In the genomic region with DNA sequence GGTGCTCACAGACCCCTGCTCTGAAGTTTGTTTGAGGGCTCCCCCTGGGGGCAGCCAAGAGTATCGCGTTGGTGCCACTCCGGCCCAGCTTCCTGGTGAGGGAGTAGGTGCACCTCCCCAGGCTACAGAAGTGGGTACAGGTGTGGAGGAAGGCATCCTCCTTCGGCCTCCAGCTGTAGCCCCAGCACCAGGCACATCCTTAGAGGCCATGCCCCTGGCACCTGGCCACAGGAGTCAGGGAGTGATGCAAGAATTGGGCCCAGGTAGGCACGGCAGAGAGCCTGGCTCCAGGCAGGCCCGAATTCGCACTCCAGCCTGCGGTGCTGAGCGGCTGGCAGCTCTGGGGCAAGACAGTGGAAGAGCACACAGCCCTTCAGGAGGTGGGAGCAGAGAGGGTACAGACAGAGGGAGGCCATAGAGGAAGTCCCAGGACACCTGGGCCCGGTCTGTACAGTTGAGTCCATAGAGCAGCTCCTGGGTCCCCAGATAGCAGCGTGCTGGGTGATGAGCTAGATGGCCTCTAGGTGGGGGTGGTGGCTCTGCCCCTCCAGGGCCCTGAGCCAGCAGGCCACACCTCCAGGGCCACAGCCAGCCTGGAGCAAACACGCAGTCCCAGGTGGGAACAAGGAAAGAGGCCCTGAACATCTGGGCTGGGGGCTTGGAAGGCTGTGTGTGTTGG, we compare ENCODE assay signal across 8 cellular contexts. TPM values are rescaled to one million over a fixed set of nuclear protein-coding genes. Genes with fewer than 3 reads are reported as not detected.
DNase-seq lines count a peak whose midpoint lies in the region; ATAC-seq and TF ChIP-seq lines count a peak whose summit lies in the region.

No MANE protein-coding gene starts in this region.

- H3K4me2 ChIP-seq in MM.1S (ENCODE audit: low read depth, low read length), result peak overlapping the region; percentile 97; the same call in 1 of the 2 replicates

- peak; percentile 45 for ATAC-seq in GM18498 (IDR thresholded peaks at IDR 0.05; ENCODE audit: unreplicated experiment)

- peaks cover 10% of the 10 kb centered on the region for H3F3A ChIP-seq in MM.1S (ENCODE audit: insufficient read depth, low read length)

- H3K27ac Mint-ChIP-seq in activated T-helper 2 cell treated with anti-CD3 and anti-CD28 coated beads, Interferon-gamma antibody, Interleukin-2, Interleukin-4, amounts not matched to agents 10 μg/mL and 5 μg/mL and 100 μg/mL, durations not matched to agents 14 hours and 24 hours and 36 hours, result peak overlapping the region; percentile 50

- H3K9me3 ChIP-seq in MM.1S (replicated peaks; ENCODE audit: insufficient read depth, low read length) (no peaks in the 10 kb centered on the region), tibial artery (no peaks in the 10 kb centered on the region)

- intact Hi-C loops in activated T-helper 2 cell treated with anti-CD3 and anti-CD28 coated beads, Interferon-gamma antibody, Interleukin-2, Interleukin-4, amounts not matched to agents 10 μg/mL and 5 μg/mL and 100 μg/mL, durations not matched to agents 14 hours and 24 hours and 36 hours (cut with micrococcal nuclease), result no loop called here
- intact Hi-C loops in tibial artery (cut with DNase I; ENCODE audit: low total_unique reads), result no loop called here

- H3K27me3 ChIP-seq in MM.1S (replicated peaks; ENCODE audit: insufficient read depth, low read length) (no peaks in the 10 kb centered on the region), tibial artery (peaks cover 0 to 67% of the 10 kb centered on the region in 2 donors)

- no peaks in the 10 kb centered on the region for H3K9me3 Mint-ChIP-seq in activated T-helper 2 cell treated with anti-CD3 and anti-CD28 coated beads, Interferon-gamma antibody, Interleukin-2, Interleukin-4, amounts not matched to agents 10 μg/mL and 5 μg/mL and 100 μg/mL, durations not matched to agents 14 hours and 24 hours and 36 hours

- no peak overlapping the region for H3K4me3 ChIP-seq in MM.1S (ENCODE audit: low read length)
- H3K4me3 ChIP-seq in fibroblast of the aortic adventitia (ENCODE audit: low read depth, low read length), result no peak overlapping the region
- H3K4me3 ChIP-seq in tibial artery, result no peak overlapping the region

- H3K9ac ChIP-seq in MM.1S (ENCODE audit: low read length), result no peak overlapping the region

- H3K9me2 ChIP-seq in MM.1S (replicated peaks; ENCODE audit: insufficient read depth, low read length), result no peaks in the 10 kb centered on the region

- peaks cover 24% of the 10 kb centered on the region for H3K4me1 ChIP-seq in MM.1S (ENCODE audit: low read length)
- H3K4me1 ChIP-seq in tibial artery, result peaks cover 0 to 33% (median 19%) of the 10 kb centered on the region in 4 donors

- H3K4me3 Mint-ChIP-seq in activated T-helper 2 cell treated with anti-CD3 and anti-CD28 coated beads, Interferon-gamma antibody, Interleukin-2, Interleukin-4, amounts not matched to agents 10 μg/mL and 5 μg/mL and 100 μg/mL, durations not matched to agents 14 hours and 24 hours and 36 hours (ENCODE audit: low read depth), result peak overlapping the region; percentile 65

- H4K20me1 ChIP-seq in MM.1S (ENCODE audit: insufficient read depth, low read length), result 0 out of 2 replicates have a peak, but pooled peaks cover 3% of the 10 kb centered on the region

- H3K27ac ChIP-seq in 22Rv1 (peak overlapping the region; percentile 86), MM.1S (ENCODE audit: low read length) (peak overlapping the region; percentile 36; the same call in 1 of the 2 replicates), tibial artery (no peak overlapping the region)

- peak overlapping the region; percentile 36; the same call in 1 of the 2 replicates for H2AFZ ChIP-seq in MM.1S (ENCODE audit: low read length)

- TF ChIP-seq CTCF in 22Rv1 (IDR thresholded peaks at IDR 0.05) (peak; percentile 89), MM.1S (IDR thresholded peaks at IDR 0.05; ENCODE audit: low read length) (peak; percentile 55), fibroblast of the aortic adventitia (IDR thresholded peaks at IDR 0.05; ENCODE audit: insufficient read depth, low read length) (peak; percentile 90), tibial artery (IDR thresholded peaks at IDR 0.05) (peak; percentile 72 to 74)

- DNase-seq in MM.1S (peak; percentile 86), SIG-M5 treated with dmso at 0.1 percent for 504 hours (lab: John Stamatoyannopoulos, UW; ENCODE audit: unreplicated experiment) (peak; percentile 75), fibroblast of the aortic adventitia (ENCODE audit: low read depth) (peak; percentile 81), occipital lobe (lab: John Stamatoyannopoulos, UW) (peak; percentile 47), tibial artery (peak; percentile 64 to 83)
- DNase-seq in activated T-helper 2 cell treated with anti-CD3 and anti-CD28 coated beads, Interferon-gamma antibody, Interleukin-2, Interleukin-4, amounts not matched to agents 10 μg/mL and 5 μg/mL and 100 μg/mL, durations not matched to agents 14 hours and 24 hours and 36 hours (ENCODE audit: low spot score), result peak; percentile 86

- H3K4me1 Mint-ChIP-seq in activated T-helper 2 cell treated with anti-CD3 and anti-CD28 coated beads, Interferon-gamma antibody, Interleukin-2, Interleukin-4, amounts not matched to agents 10 μg/mL and 5 μg/mL and 100 μg/mL, durations not matched to agents 14 hours and 24 hours and 36 hours (ENCODE audit: low read depth), result peaks cover 20% of the 10 kb centered on the region

- no peaks in the 10 kb centered on the region for H3K36me3 ChIP-seq in MM.1S (replicated peaks; ENCODE audit: insufficient read depth, low read length)
- no peaks in the 10 kb centered on the region for H3K36me3 ChIP-seq in tibial artery

- H3K79me2 ChIP-seq in MM.1S (ENCODE audit: low read length), result peaks cover 29% of the 10 kb centered on the region

- H3K36me3 Mint-ChIP-seq in activated T-helper 2 cell treated with anti-CD3 and anti-CD28 coated beads, Interferon-gamma antibody, Interleukin-2, Interleukin-4, amounts not matched to agents 10 μg/mL and 5 μg/mL and 100 μg/mL, durations not matched to agents 14 hours and 24 hours and 36 hours (ENCODE audit: low read depth), result peaks cover 4% of the 10 kb centered on the region

- no peaks in the 10 kb centered on the region for H3K27me3 Mint-ChIP-seq in activated T-helper 2 cell treated with anti-CD3 and anti-CD28 coated beads, Interferon-gamma antibody, Interleukin-2, Interleukin-4, amounts not matched to agents 10 μg/mL and 5 μg/mL and 100 μg/mL, durations not matched to agents 14 hours and 24 hours and 36 hours (ENCODE audit: low read depth)

RNA-seq across cellular contexts. Expression of gene SAPCD2, which starts 2.4 kb away (rescaled TPM):
- total RNA-seq in activated T-helper 2 cell treated with anti-CD3 and anti-CD28 coated beads, Interferon-gamma antibody, Interleukin-2, Interleukin-4, amounts not matched to agents 10 μg/mL and 5 μg/mL and 100 μg/mL, durations not matched to agents 14 hours and 24 hours and 36 hours, result 26.5 and 27.1 TPM in 2 replicates
- total RNA-seq in fibroblast of the aortic adventitia (ENCODE audit: low replicate concordance) (0.41 and 1.5 TPM in 2 replicates), occipital lobe (1.6 TPM)

RNA-seq across cellular contexts. Expression of gene UAP1L1, which starts 9.3 kb away (rescaled TPM):
- 20.0 and 22.3 TPM in 2 replicates for total RNA-seq in activated T-helper 2 cell treated with anti-CD3 and anti-CD28 coated beads, Interferon-gamma antibody, Interleukin-2, Interleukin-4, amounts not matched to agents 10 μg/mL and 5 μg/mL and 100 μg/mL, durations not matched to agents 14 hours and 24 hours and 36 hours
- 12.7 and 17.7 TPM in 2 replicates for total RNA-seq in fibroblast of the aortic adventitia (ENCODE audit: low replicate concordance)
- total RNA-seq in occipital lobe, result 0.31 TPM

RNA-seq across cellular contexts. Expression of gene ENTPD2, which starts 14.1 kb away (rescaled TPM):
- total RNA-seq in activated T-helper 2 cell treated with anti-CD3 and anti-CD28 coated beads, Interferon-gamma antibody, Interleukin-2, Interleukin-4, amounts not matched to agents 10 μg/mL and 5 μg/mL and 100 μg/mL, durations not matched to agents 14 hours and 24 hours and 36 hours, result not detected in 2 replicates
- total RNA-seq in fibroblast of the aortic adventitia (ENCODE audit: low replicate concordance), result 0.09 TPM in 1 of 2 replicates, not detected in the other
- 0.16 TPM for total RNA-seq in occipital lobe

RNA-seq across cellular contexts. Expression of gene MAN1B1, which starts 18.8 kb away (rescaled TPM):
- 47.5 and 52.2 TPM in 2 replicates for total RNA-seq in activated T-helper 2 cell treated with anti-CD3 and anti-CD28 coated beads, Interferon-gamma antibody, Interleukin-2, Interleukin-4, amounts not matched to agents 10 μg/mL and 5 μg/mL and 100 μg/mL, durations not matched to agents 14 hours and 24 hours and 36 hours
- total RNA-seq in fibroblast of the aortic adventitia (ENCODE audit: low replicate concordance) (50.8 and 103 TPM in 2 replicates), occipital lobe (38.5 TPM)

RNA-seq across cellular contexts. Expression of gene NPDC1, which starts 22.0 kb away (rescaled TPM):
- 32.7 and 36.0 TPM in 2 replicates for total RNA-seq in activated T-helper 2 cell treated with anti-CD3 and anti-CD28 coated beads, Interferon-gamma antibody, Interleukin-2, Interleukin-4, amounts not matched to agents 10 μg/mL and 5 μg/mL and 100 μg/mL, durations not matched to agents 14 hours and 24 hours and 36 hours
- total RNA-seq in fibroblast of the aortic adventitia (ENCODE audit: low replicate concordance) (23.8 and 31.6 TPM in 2 replicates), occipital lobe (15.3 TPM)

Comparison
In these comparisons a context has a peak if more than half of its experiments do, and no peak if none do; other contexts are left out.
1. H3K27ac ChIP-seq: peak in 22Rv1 (single experiment) and MM.1S (single experiment); none in tibial artery (0 of 2).
2. RNA of gene SAPCD2, which starts 2.4 kb away (total RNA-seq): 26.5 to 27.1 TPM in activated T-helper 2 cell treated with anti-CD3 and anti-CD28 coated beads, Interferon-gamma antibody, Interleukin-2, Interleukin-4, amounts not matched to agents 10 μg/mL and 5 μg/mL and 100 μg/mL, durations not matched to agents 14 hours and 24 hours and 36 hours; 1.6 TPM in occipital lobe (single experiment) and 0.41 to 1.5 TPM in fibroblast of the aortic adventitia; every median in the first group is over 10 times any median in the second.
3. RNA of gene UAP1L1, which starts 9.3 kb away (total RNA-seq): 20.0 to 22.3 TPM in activated T-helper 2 cell treated with anti-CD3 and anti-CD28 coated beads, Interferon-gamma antibody, Interleukin-2, Interleukin-4, amounts not matched to agents 10 μg/mL and 5 μg/mL and 100 μg/mL, durations not matched to agents 14 hours and 24 hours and 36 hours and 12.7 to 17.7 TPM in fibroblast of the aortic adventitia; 0.31 TPM in occipital lobe (single experiment); every median in the first group is over 10 times any median in the second.
4. Peak in every context shown above with its lines, with median percentiles within 50 percentile points of each other: CTCF ChIP-seq and DNase-seq.